ENCODE assay signal across 1 cellular context in genomic region chr12:92075425-92075891, GRCh38.
TF ChIP-seq lines count a peak whose summit lies in the region.

No MANE protein-coding gene starts in this region.

TF ChIP-seq in SK-N-SH, 30 proteins besides CTCF, POLR2A, EP300 and RAD21 (continued from another document):
- no peak for TF ChIP-seq FOXM1 (IDR thresholded peaks at IDR 0.05; ENCODE audit: low read depth)
- TF ChIP-seq TEAD4 (IDR thresholded peaks at IDR 0.05; ENCODE audit: borderline replicate concordance, insufficient read depth): no peak
- TF ChIP-seq ELF1 (IDR thresholded peaks at IDR 0.05): no peak
- TF ChIP-seq USF1 (IDR thresholded peaks at IDR 0.05; ENCODE audit: borderline replicate concordance, low read depth): no peak
- TF ChIP-seq MXI1 (IDR thresholded peaks at IDR 0.05; ENCODE audit: low read depth, low read length): 0 out of 2 replicates have a peak, but pooled peaks have one; percentile 34
- no peak for TF ChIP-seq POLR2AphosphoS5 (IDR thresholded peaks at IDR 0.05; ENCODE audit: low read depth, low read length)
- TF ChIP-seq REST (IDR thresholded peaks at IDR 0.05; ENCODE audit: low read depth, low read length): no peak
- TF ChIP-seq MEF2A (IDR thresholded peaks at IDR 0.05; ENCODE audit: borderline replicate concordance, low read depth): no peak
- no peak for TF ChIP-seq CHD2 (IDR thresholded peaks at IDR 0.05; ENCODE audit: low read length, partially characterized antibody)
- no peak for TF ChIP-seq YY1 (IDR thresholded peaks at IDR 0.05; ENCODE audit: low read depth)
